In the genomic region with DNA sequence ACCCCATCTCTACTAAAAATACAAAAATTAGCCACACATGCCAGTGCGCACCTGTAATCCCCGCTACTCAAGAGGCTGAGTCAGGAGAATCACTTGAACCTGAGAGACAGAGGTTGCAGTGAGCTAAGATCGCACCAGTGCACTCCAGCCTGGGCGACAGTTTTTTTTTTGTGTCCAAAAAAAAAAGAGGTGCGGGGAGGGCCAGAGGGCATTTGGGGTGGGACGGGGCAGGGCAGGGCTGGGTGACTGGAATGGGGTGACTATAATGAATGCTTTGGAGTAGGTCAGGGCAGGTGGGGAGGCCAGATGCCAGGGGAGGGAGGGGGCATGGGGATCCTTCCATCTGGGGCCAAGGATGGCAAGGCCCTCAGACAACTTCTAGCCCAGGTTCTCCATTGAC, we compare ENCODE assay signal across 1 cellular context.
TF ChIP-seq lines count a peak whose summit lies in the region.

No MANE protein-coding gene starts in this region.

TF ChIP-seq in SK-N-SH treated with all-trans-retinoic acid at 6 μM for 48 hours, 23 proteins besides CTCF, POLR2A, EP300 and RAD21:
- TF ChIP-seq, protein P1, sequence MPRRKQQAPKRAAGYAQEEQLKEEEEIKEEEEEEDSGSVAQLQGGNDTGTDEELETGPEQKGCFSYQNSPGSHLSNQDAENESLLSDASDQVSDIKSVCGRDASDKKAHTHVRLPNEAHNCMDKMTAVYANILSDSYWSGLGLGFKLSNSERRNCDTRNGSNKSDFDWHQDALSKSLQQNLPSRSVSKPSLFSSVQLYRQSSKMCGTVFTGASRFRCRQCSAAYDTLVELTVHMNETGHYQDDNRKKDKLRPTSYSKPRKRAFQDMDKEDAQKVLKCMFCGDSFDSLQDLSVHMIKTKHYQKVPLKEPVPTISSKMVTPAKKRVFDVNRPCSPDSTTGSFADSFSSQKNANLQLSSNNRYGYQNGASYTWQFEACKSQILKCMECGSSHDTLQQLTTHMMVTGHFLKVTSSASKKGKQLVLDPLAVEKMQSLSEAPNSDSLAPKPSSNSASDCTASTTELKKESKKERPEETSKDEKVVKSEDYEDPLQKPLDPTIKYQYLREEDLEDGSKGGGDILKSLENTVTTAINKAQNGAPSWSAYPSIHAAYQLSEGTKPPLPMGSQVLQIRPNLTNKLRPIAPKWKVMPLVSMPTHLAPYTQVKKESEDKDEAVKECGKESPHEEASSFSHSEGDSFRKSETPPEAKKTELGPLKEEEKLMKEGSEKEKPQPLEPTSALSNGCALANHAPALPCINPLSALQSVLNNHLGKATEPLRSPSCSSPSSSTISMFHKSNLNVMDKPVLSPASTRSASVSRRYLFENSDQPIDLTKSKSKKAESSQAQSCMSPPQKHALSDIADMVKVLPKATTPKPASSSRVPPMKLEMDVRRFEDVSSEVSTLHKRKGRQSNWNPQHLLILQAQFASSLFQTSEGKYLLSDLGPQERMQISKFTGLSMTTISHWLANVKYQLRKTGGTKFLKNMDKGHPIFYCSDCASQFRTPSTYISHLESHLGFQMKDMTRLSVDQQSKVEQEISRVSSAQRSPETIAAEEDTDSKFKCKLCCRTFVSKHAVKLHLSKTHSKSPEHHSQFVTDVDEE (CRISPR knock-in tag; IDR thresholded peaks at IDR 0.05) = no peak
- TF ChIP-seq ZFP3 (CRISPR knock-in tag; IDR thresholded peaks at IDR 0.05) (no peak), ZC3H10 (CRISPR knock-in tag; IDR thresholded peaks at IDR 0.05) (no peak), RARB (CRISPR knock-in tag; IDR thresholded peaks at IDR 0.05) (no peak)
- TF ChIP-seq, protein P2, sequence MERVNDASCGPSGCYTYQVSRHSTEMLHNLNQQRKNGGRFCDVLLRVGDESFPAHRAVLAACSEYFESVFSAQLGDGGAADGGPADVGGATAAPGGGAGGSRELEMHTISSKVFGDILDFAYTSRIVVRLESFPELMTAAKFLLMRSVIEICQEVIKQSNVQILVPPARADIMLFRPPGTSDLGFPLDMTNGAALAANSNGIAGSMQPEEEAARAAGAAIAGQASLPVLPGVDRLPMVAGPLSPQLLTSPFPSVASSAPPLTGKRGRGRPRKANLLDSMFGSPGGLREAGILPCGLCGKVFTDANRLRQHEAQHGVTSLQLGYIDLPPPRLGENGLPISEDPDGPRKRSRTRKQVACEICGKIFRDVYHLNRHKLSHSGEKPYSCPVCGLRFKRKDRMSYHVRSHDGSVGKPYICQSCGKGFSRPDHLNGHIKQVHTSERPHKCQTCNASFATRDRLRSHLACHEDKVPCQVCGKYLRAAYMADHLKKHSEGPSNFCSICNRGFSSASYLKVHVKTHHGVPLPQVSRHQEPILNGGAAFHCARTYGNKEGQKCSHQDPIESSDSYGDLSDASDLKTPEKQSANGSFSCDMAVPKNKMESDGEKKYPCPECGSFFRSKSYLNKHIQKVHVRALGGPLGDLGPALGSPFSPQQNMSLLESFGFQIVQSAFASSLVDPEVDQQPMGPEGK (CRISPR knock-in tag; IDR thresholded peaks at IDR 0.05; ENCODE audit: borderline replicate concordance) = no peak
